ENCODE assay signal across 26 cellular contexts in the genomic region with DNA sequence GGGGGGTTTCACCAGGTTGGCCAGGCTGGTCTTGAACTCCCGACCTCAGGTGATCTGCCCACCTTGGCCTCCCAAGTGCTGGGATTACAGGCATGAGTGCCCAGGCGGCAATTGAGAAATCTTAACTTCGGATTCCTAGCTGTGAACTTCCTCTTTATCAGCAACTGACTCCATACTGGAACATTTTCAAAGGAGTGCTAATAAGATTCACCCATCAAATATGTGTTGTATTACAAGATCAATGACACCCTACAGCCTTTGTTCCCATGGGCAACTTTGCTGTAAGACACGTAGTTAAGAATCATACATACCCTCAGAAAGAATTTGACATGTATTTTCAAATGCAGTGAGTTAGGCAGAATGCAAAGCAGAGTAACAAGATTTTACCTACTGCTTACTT. TPM values are rescaled to one million over a fixed set of nuclear protein-coding genes. Genes with fewer than 3 reads are reported as not detected.
"Had no signal": no experiment of that assay in that cellular context is flagged by ENCODE, and none has a peak within 500 bp of the region (broad histone marks: within the 10 kb centered on the region; RNA-seq: fewer than 3 reads in every experiment).

No MANE protein-coding gene starts in this region.

- H3K4me3 ChIP-seq: breast epithelium, coronary artery, ovary, prostate gland, upper lobe of left lung had no signal

- ATAC-seq: activated CD4-positive, CD25-positive, alpha-beta regulatory T cell treated with anti-CD3 and anti-CD28 coated beads, Interleukin-2, amount 50 U/mL, for 24 hours; activated CD8-positive, alpha-beta memory T cell treated with anti-CD3 and anti-CD28 coated beads, Interleukin-2, amount 10 ng/mL, durations not matched to agents 7 days and 5 days; activated CD8-positive, alpha-beta T cell treated with anti-CD3 and anti-CD28 coated beads for 36 hours; activated naive CD8-positive, alpha-beta T cell treated with anti-CD3 and anti-CD28 coated beads, Interleukin-2, amount 50 U/mL, for 24 hours; left cardiac atrium; natural killer cell; stimulated activated naive CD8-positive, alpha-beta T cell treated with anti-CD3 and anti-CD28 coated beads, Interleukin-15, Interleukin-2, amounts not matched to agents 100 U/mL and 50 U/mL, for 24 hours had no signal

- H3K36me3 ChIP-seq: ovary, prostate gland had no signal

- H3K4me1 ChIP-seq: breast epithelium, prostate gland, upper lobe of left lung had no signal

- H3K27ac ChIP-seq: breast epithelium, coronary artery, ovary, prostate gland, upper lobe of left lung, VCaP had no signal

- DNase-seq: activated CD4-positive, alpha-beta T cell treated with anti-CD3 and anti-CD28 coated beads, Interleukin-2, amount 10 ng/mL, durations not matched to agents 7 days and 5 days; activated CD8-positive, alpha-beta memory T cell treated with anti-CD3 and anti-CD28 coated beads, Interleukin-2, amount 10 ng/mL, durations not matched to agents 7 days and 5 days; activated CD8-positive, alpha-beta T cell treated with anti-CD3 and anti-CD28 coated beads for 36 hours; activated gamma-delta T cell; activated naive CD4-positive, alpha-beta T cell treated with anti-CD3 and anti-CD28 coated beads, Interleukin-2, amount 50 U/mL, for 16 hours; activated naive CD8-positive, alpha-beta T cell treated with anti-CD3 and anti-CD28 coated beads, Interleukin-2, amount 50 U/mL, for 24 hours; aorta; endodermal cell; foreskin fibroblast; immature natural killer cell; left cardiac atrium; midbrain; natural killer cell; ovary; stimulated activated CD4-positive, alpha-beta T cell treated with anti-CD3 and anti-CD28 coated beads, Interleukin-4, amount 100 ng/mL, for 24 hours; stimulated activated naive CD8-positive, alpha-beta T cell treated with anti-CD3 and anti-CD28 coated beads, Interleukin-15, Interleukin-2, amounts not matched to agents 100 U/mL and 50 U/mL, for 24 hours; upper lobe of left lung had no signal

- H3K9me3 ChIP-seq: breast epithelium, ovary, prostate gland, upper lobe of left lung had no signal

- H3K27me3 ChIP-seq: breast epithelium, ovary, upper lobe of left lung had no signal

RNA-seq across cellular contexts. Expression of a gene that starts 23.1 kb away (rescaled TPM):
- total RNA-seq: activated CD4-positive, alpha-beta T cell treated with anti-CD3 and anti-CD28 coated beads, Interleukin-2, amount 10 ng/mL, durations not matched to agents 7 days and 5 days; activated CD8-positive, alpha-beta memory T cell treated with anti-CD3 and anti-CD28 coated beads, Interleukin-2, amount 10 ng/mL, durations not matched to agents 7 days and 5 days; activated CD8-positive, alpha-beta T cell treated with anti-CD3 and anti-CD28 coated beads for 36 hours; activated T-helper 1 cell treated with anti-CD3 and anti-CD28 coated beads, Interleukin-12 subunit alpha, Interleukin-12 subunit beta, Interleukin-2, Interleukin-4 antibody, amounts not matched to agents 30 ng/mL and 10 ng/mL and 1 ng/mL, durations not matched to agents 14 hours and 24 hours and 36 hours; breast epithelium; epithelial cell of proximal tubule; left cardiac atrium; natural killer cell; subcutaneous adipose tissue; T-helper 2 cell treated with Interferon-gamma antibody and Interleukin-4, amounts not matched to agents 100 ng/mL and 5 ng/mL, for 36 hours; upper lobe of left lung had no signal
- polyA plus RNA-seq: aorta, immature natural killer cell, ovary had no signal
